ENCODE assay signal across 34 cellular contexts in the genomic region with DNA sequence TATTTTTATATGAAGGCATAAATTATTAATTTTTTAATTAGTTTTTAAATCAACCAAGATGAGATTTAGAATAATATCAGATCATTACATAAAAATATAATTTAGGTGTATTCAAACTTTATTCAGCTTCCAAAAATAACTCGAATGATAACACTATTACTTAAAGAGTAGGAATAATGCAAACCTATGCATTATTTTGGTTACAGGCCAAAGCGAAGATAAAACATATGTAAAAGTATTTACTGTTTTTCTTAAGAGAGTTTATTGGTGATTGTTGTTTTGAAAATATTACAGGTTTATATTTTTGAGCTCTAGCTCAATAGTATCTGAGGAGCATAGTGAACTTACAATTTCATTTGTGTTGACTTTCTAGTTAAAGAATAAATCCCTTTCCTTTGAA.
"Had no signal": no experiment of that assay in that cellular context is flagged by ENCODE, and none has a peak within 500 bp of the region (broad histone marks: within the 10 kb centered on the region; RNA-seq: fewer than 3 reads in every experiment).

No MANE protein-coding gene starts in this region.

- H3K36me3 Mint-ChIP-seq: activated naive CD4-positive, alpha-beta T cell treated with anti-CD3 and anti-CD28 coated beads, Interleukin-2, amount 50 U/mL, for 24 hours; activated naive CD8-positive, alpha-beta T cell treated with anti-CD3 and anti-CD28 coated beads for 36 hours had no signal

- H3K27ac ChIP-seq: adrenal gland, body of pancreas, colonic mucosa, dorsolateral prefrontal cortex, esophagus muscularis mucosa, foreskin keratinocyte, gastroesophageal sphincter, heart right ventricle, hepatocyte, WERI-Rb-1 had no signal

- H3K4me3 ChIP-seq: adrenal gland, body of pancreas, colonic mucosa, dorsolateral prefrontal cortex, esophagus muscularis mucosa, gastroesophageal sphincter, heart right ventricle, hepatocyte had no signal

- H3K79me2 ChIP-seq: hepatocyte had no signal

- H2AFZ ChIP-seq: hepatocyte had no signal

- H3K27me3 ChIP-seq: adrenal gland, body of pancreas, colonic mucosa, dorsolateral prefrontal cortex, esophagus muscularis mucosa, foreskin keratinocyte, gastroesophageal sphincter, heart right ventricle, hepatocyte had no signal

- H3K4me3 Mint-ChIP-seq: activated B cell treated with CpG ODN at 0.5 μM for 24 hours; activated CD8-positive, alpha-beta T cell treated with anti-CD3 and anti-CD28 coated beads for 36 hours; activated naive CD4-positive, alpha-beta T cell treated with anti-CD3 and anti-CD28 coated beads, Interleukin-2, amount 50 U/mL, for 24 hours; activated naive CD8-positive, alpha-beta T cell treated with anti-CD3 and anti-CD28 coated beads for 36 hours; activated naive CD8-positive, alpha-beta T cell treated with anti-CD3 and anti-CD28 coated beads, Interleukin-2, amount 50 U/mL, for 24 hours; activated T-cell treated with anti-CD3 and anti-CD28 coated beads, Interleukin-2, amount 50 U/mL, for 4 hours; activated T-helper 17 cell treated with anti-CD3 and anti-CD28 coated beads, Interleukin-2, amount 50 U/mL, for 72 hours; dendritic cell treated with granulocyte-macrophage colony-stimulating factor and Interleukin-4, amounts not matched to agents 40 ng/mL and 50 ng/mL, for 4 days; endodermal cell; T-helper 17 cell; T-helper 2 cell treated with Interferon-gamma antibody and Interleukin-4, amounts not matched to agents 5 μg/mL and 100 μg/mL, for 36 hours had no signal

- ATAC-seq: activated CD4-positive, CD25-positive, alpha-beta regulatory T cell treated with anti-CD3 and anti-CD28 coated beads, Interleukin-2, amount 50 U/mL, for 24 hours; activated CD8-positive, alpha-beta T cell treated with anti-CD3 and anti-CD28 coated beads for 36 hours; activated naive CD8-positive, alpha-beta T cell treated with anti-CD3 and anti-CD28 coated beads, Interleukin-2, amount 50 U/mL, for 24 hours; activated T-cell treated with anti-CD3 and anti-CD28 coated beads, Interleukin-2, amount 50 U/mL, for 4 hours; activated T-helper 17 cell treated with anti-CD3 and anti-CD28 coated beads, Interleukin-2, amount 50 U/mL, for 72 hours; body of pancreas; foreskin keratinocyte; gastroesophageal sphincter; heart right ventricle; T-helper 17 cell had no signal

- H3K36me3 ChIP-seq: adrenal gland, colonic mucosa, esophagus muscularis mucosa, gastroesophageal sphincter, heart right ventricle, WERI-Rb-1 had no signal

- H3K27ac Mint-ChIP-seq: activated B cell treated with CpG ODN at 0.5 μM for 24 hours; activated CD8-positive, alpha-beta T cell treated with anti-CD3 and anti-CD28 coated beads for 36 hours; activated naive CD4-positive, alpha-beta T cell treated with anti-CD3 and anti-CD28 coated beads, Interleukin-2, amount 50 U/mL, for 24 hours; activated naive CD8-positive, alpha-beta T cell treated with anti-CD3 and anti-CD28 coated beads for 36 hours; activated naive CD8-positive, alpha-beta T cell treated with anti-CD3 and anti-CD28 coated beads, Interleukin-2, amount 50 U/mL, for 24 hours; activated T-helper 17 cell treated with anti-CD3 and anti-CD28 coated beads, Interleukin-2, amount 50 U/mL, for 72 hours; dendritic cell treated with granulocyte-macrophage colony-stimulating factor and Interleukin-4, amounts not matched to agents 40 ng/mL and 50 ng/mL, for 4 days; endodermal cell; T-helper 17 cell; T-helper 2 cell treated with Interferon-gamma antibody and Interleukin-4, amounts not matched to agents 5 μg/mL and 100 μg/mL, for 36 hours had no signal

- H3K9me3 Mint-ChIP-seq: activated T-cell treated with anti-CD3 and anti-CD28 coated beads, Interleukin-2, amount 50 U/mL, for 4 hours; activated T-helper 17 cell treated with anti-CD3 and anti-CD28 coated beads, Interleukin-2, amount 50 U/mL, for 72 hours had no signal

- H3K9me3 ChIP-seq: adrenal gland, colonic mucosa, esophagus muscularis mucosa, gastroesophageal sphincter had no signal

- H3K4me1 ChIP-seq: adrenal gland, colonic mucosa, foreskin keratinocyte had no signal

- H3K4me1 Mint-ChIP-seq: activated naive CD4-positive, alpha-beta T cell treated with anti-CD3 and anti-CD28 coated beads, Interleukin-2, amount 50 U/mL, for 24 hours; activated T-helper 17 cell treated with anti-CD3 and anti-CD28 coated beads, Interleukin-2, amount 50 U/mL, for 72 hours; T-helper 17 cell had no signal

- H3K4me2 ChIP-seq: hepatocyte had no signal

- DNase-seq: activated B cell treated with CpG ODN at 0.5 μM for 24 hours; activated CD4-positive, alpha-beta T cell treated with anti-CD3 and anti-CD28 coated beads for 48 hours; activated CD4-positive, alpha-beta T cell treated with anti-CD3 and anti-CD28 coated beads, Interleukin-2, amount 50 U/mL, for 1 hour; activated CD4-positive, alpha-beta T cell treated with anti-CD3 and anti-CD28 coated beads, Interleukin-2, amount 50 U/mL, for 48 hours; activated CD8-positive, alpha-beta memory T cell treated with anti-CD3 and anti-CD28 coated beads for 24 hours; activated CD8-positive, alpha-beta T cell treated with anti-CD3 and anti-CD28 coated beads for 36 hours; activated effector memory CD4-positive, alpha-beta T cell treated with Interleukin-2 at 50 U/mL for 16 hours; activated gamma-delta T cell treated with Interleukin-2 at 50 U/mL for 16 hours; activated naive CD4-positive, alpha-beta T cell treated with Interleukin-2 at 50 U/mL for 16 hours; activated naive CD8-positive, alpha-beta T cell treated with anti-CD3 and anti-CD28 coated beads for 36 hours; activated naive CD8-positive, alpha-beta T cell treated with anti-CD3 and anti-CD28 coated beads, Interleukin-2, amount 50 U/mL, for 24 hours; activated T-cell treated with anti-CD3 and anti-CD28 coated beads, Interleukin-2, amount 50 U/mL, for 4 hours; adrenal gland; amygdala; aorta; body of pancreas; caudate nucleus; colonic mucosa; dorsolateral prefrontal cortex; effector memory CD4-positive, alpha-beta T cell; endodermal cell; foreskin keratinocyte; heart right ventricle; T-helper 17 cell; T1000; WERI-Rb-1 had no signal

- H3K27me3 Mint-ChIP-seq: activated B cell treated with CpG ODN at 0.5 μM for 24 hours; activated CD8-positive, alpha-beta T cell treated with anti-CD3 and anti-CD28 coated beads for 36 hours; activated naive CD4-positive, alpha-beta T cell treated with anti-CD3 and anti-CD28 coated beads, Interleukin-2, amount 50 U/mL, for 24 hours; activated naive CD8-positive, alpha-beta T cell treated with anti-CD3 and anti-CD28 coated beads for 36 hours; activated naive CD8-positive, alpha-beta T cell treated with anti-CD3 and anti-CD28 coated beads, Interleukin-2, amount 50 U/mL, for 24 hours had no signal
